ENCODE assay signal across 28 cellular contexts in genomic region chr10:71052261-71052660, GRCh38.
"Had no signal": no experiment of that assay in that cellular context is flagged by ENCODE, and none has a peak within 500 bp of the region (broad histone marks: within the 10 kb centered on the region; RNA-seq: fewer than 3 reads in every experiment).

No MANE protein-coding gene starts in this region.

- H3K4me1 ChIP-seq: colonic mucosa, gastroesophageal sphincter, pancreas, prostate gland, sigmoid colon, transverse colon had no signal

- H3K36me3 ChIP-seq: colonic mucosa, gastroesophageal sphincter, pancreas, prostate gland, sigmoid colon, transverse colon had no signal

- ATAC-seq: gastroesophageal sphincter; left ventricle myocardium superior; stimulated activated naive B cell treated with anti-CD40 and anti-IgM and Interleukin-4, amounts not matched to agents 10 μg/mL and 1 μg/mL and 100 μg/mL, for 72 hours had no signal

- DNase-seq: activated B cell treated with CpG ODN at 0.5 μM for 24 hours; activated CD4-positive, alpha-beta memory T cell treated with anti-CD3 and anti-CD28 coated beads, Interleukin-2, amount 10 ng/mL, durations not matched to agents 7 days and 5 days; activated CD4-positive, alpha-beta T cell treated with anti-CD3 and anti-CD28 coated beads for 4 hours; activated CD8-positive, alpha-beta memory T cell treated with anti-CD3 and anti-CD28 coated beads, Interleukin-2, amount 50 U/mL, for 48 hours; activated gamma-delta T cell; activated naive CD4-positive, alpha-beta T cell treated with anti-CD3 and anti-CD28 coated beads, Interleukin-2, amount 10 ng/mL, durations not matched to agents 7 days and 5 days; activated naive CD8-positive, alpha-beta T cell treated with anti-CD3 and anti-CD28 coated beads, Interleukin-2, amount 10 ng/mL, durations not matched to agents 7 days and 5 days; activated T-cell treated with anti-CD3 and anti-CD28 coated beads, Interleukin-2, amount 50 U/mL, for 24 hours; amniotic stem cell; caudate nucleus; colonic mucosa; effector CD8-positive, alpha-beta T cell; islet precursor cell; left cardiac atrium; left ventricle myocardium superior; retina; sigmoid colon; stimulated activated CD4-positive, alpha-beta T cell treated with anti-CD3 and anti-CD28 coated beads, Interleukin-1b, Interleukin-23, amount 100 ng/mL, for 48 hours; stimulated activated naive B cell treated with anti-CD40 and anti-IgM and Interleukin-4, amounts not matched to agents 10 μg/mL and 1 μg/mL and 100 μg/mL, for 72 hours; T-helper 1 cell; transverse colon had no signal

- H2AFZ ChIP-seq: hepatocyte had no signal

- H3K27ac Mint-ChIP-seq: activated B cell treated with CpG ODN at 0.5 μM for 24 hours; activated CD4-positive, alpha-beta memory T cell treated with anti-CD3 and anti-CD28 coated beads, Interleukin-2, amount 10 ng/mL, durations not matched to agents 7 days and 5 days; activated naive CD4-positive, alpha-beta T cell treated with anti-CD3 and anti-CD28 coated beads, Interleukin-2, amount 10 ng/mL, durations not matched to agents 7 days and 5 days; activated naive CD8-positive, alpha-beta T cell treated with anti-CD3 and anti-CD28 coated beads, Interleukin-2, amount 10 ng/mL, durations not matched to agents 7 days and 5 days; activated T-cell treated with anti-CD3 and anti-CD28 coated beads, Interleukin-2, amount 50 U/mL, for 24 hours; nephron; T-helper 2 cell treated with Interferon-gamma antibody and Interleukin-4, amounts not matched to agents 5 μg/mL and 100 μg/mL, for 36 hours had no signal

- H3K9me3 ChIP-seq: colonic mucosa, pancreas, prostate gland, sigmoid colon, transverse colon had no signal

- H3K4me1 Mint-ChIP-seq: activated B cell treated with CpG ODN at 0.5 μM for 24 hours; activated CD4-positive, alpha-beta memory T cell treated with anti-CD3 and anti-CD28 coated beads, Interleukin-2, amount 10 ng/mL, durations not matched to agents 7 days and 5 days; activated naive CD4-positive, alpha-beta T cell treated with anti-CD3 and anti-CD28 coated beads, Interleukin-2, amount 10 ng/mL, durations not matched to agents 7 days and 5 days; activated naive CD8-positive, alpha-beta T cell treated with anti-CD3 and anti-CD28 coated beads, Interleukin-2, amount 10 ng/mL, durations not matched to agents 7 days and 5 days; stimulated activated naive B cell treated with anti-CD40 and anti-IgM and Interleukin-4, amounts not matched to agents 10 μg/mL and 1 μg/mL and 100 μg/mL, for 72 hours had no signal

- H3K27ac ChIP-seq: colonic mucosa, gastroesophageal sphincter, hepatocyte, pancreas, prostate gland, sigmoid colon, transverse colon had no signal

- H3K27me3 ChIP-seq: colonic mucosa, hepatocyte, pancreas, sigmoid colon, transverse colon had no signal

- H3K4me3 ChIP-seq: colonic mucosa, gastroesophageal sphincter, hepatocyte, pancreas, prostate gland, sigmoid colon, smooth muscle cell, transverse colon had no signal

- H3K36me3 Mint-ChIP-seq: activated naive CD4-positive, alpha-beta T cell treated with anti-CD3 and anti-CD28 coated beads, Interleukin-2, amount 10 ng/mL, durations not matched to agents 7 days and 5 days; activated naive CD8-positive, alpha-beta T cell treated with anti-CD3 and anti-CD28 coated beads, Interleukin-2, amount 10 ng/mL, durations not matched to agents 7 days and 5 days; stimulated activated naive B cell treated with anti-CD40 and anti-IgM and Interleukin-4, amounts not matched to agents 10 μg/mL and 1 μg/mL and 100 μg/mL, for 72 hours had no signal

- H3K4me2 ChIP-seq: hepatocyte, smooth muscle cell had no signal

- H3K9me3 Mint-ChIP-seq: activated B cell treated with CpG ODN at 0.5 μM for 24 hours; activated CD4-positive, alpha-beta memory T cell treated with anti-CD3 and anti-CD28 coated beads, Interleukin-2, amount 10 ng/mL, durations not matched to agents 7 days and 5 days; activated naive CD4-positive, alpha-beta T cell treated with anti-CD3 and anti-CD28 coated beads, Interleukin-2, amount 10 ng/mL, durations not matched to agents 7 days and 5 days; activated naive CD8-positive, alpha-beta T cell treated with anti-CD3 and anti-CD28 coated beads, Interleukin-2, amount 10 ng/mL, durations not matched to agents 7 days and 5 days; activated T-cell treated with anti-CD3 and anti-CD28 coated beads, Interleukin-2, amount 50 U/mL, for 24 hours; nephron; T-helper 2 cell treated with Interferon-gamma antibody and Interleukin-4, amounts not matched to agents 5 μg/mL and 100 μg/mL, for 36 hours had no signal

- H3K4me3 Mint-ChIP-seq: activated B cell treated with CpG ODN at 0.5 μM for 24 hours; activated CD4-positive, alpha-beta memory T cell treated with anti-CD3 and anti-CD28 coated beads, Interleukin-2, amount 10 ng/mL, durations not matched to agents 7 days and 5 days; activated naive CD4-positive, alpha-beta T cell treated with anti-CD3 and anti-CD28 coated beads, Interleukin-2, amount 10 ng/mL, durations not matched to agents 7 days and 5 days; activated naive CD8-positive, alpha-beta T cell treated with anti-CD3 and anti-CD28 coated beads, Interleukin-2, amount 10 ng/mL, durations not matched to agents 7 days and 5 days; activated T-cell treated with anti-CD3 and anti-CD28 coated beads, Interleukin-2, amount 50 U/mL, for 24 hours; nephron; stimulated activated naive B cell treated with anti-CD40 and anti-IgM and Interleukin-4, amounts not matched to agents 10 μg/mL and 1 μg/mL and 100 μg/mL, for 72 hours; T-helper 2 cell treated with Interferon-gamma antibody and Interleukin-4, amounts not matched to agents 5 μg/mL and 100 μg/mL, for 36 hours had no signal
